ENCODE assay signal across 8 cellular contexts in the genomic region with DNA sequence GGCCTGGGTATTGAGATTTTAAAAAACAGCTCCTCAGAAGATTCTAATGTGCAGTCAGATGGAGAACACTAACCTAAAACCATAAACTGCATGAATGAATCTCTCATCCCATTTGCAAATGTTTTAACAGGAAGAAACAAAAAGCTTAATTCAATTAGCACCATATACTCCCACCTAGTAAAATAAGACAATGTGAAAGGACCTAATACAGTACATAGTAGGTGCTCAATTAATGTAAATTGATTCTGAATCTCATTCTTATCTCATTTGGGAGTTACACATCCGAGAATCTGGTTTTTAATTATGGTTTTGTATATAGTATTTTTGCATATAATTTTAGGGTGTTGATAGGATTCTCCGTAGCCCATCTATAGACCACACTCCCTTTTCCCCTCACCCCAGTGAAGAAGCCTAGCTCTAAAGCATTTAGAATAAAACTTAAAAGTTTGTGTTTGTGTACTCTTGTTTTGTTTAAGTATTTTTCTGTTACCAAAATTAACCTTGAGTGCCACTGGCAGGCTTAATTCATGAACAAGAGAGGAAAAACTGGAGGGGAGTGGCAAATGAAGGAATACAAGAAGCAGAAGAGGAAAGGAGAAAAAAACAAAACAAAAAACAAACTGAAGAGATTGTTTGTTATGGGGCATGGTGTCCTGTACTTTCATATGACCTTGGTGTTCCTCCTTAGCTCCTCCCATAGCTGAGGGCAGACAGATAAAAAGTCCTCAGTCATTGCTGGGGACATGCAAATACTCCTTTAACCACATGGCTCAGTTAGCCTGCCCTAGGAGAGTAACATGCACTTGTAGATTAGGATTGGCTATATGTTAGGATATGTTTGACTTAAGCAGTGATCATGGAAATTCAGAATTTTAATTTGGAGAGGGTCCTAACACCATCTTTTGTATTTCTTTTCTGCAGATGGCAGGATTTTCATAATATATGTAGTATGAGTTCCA. TPM values are rescaled to one million over a fixed set of nuclear protein-coding genes. Genes with fewer than 3 reads are reported as not detected.
DNase-seq lines count a peak whose midpoint lies in the region; ATAC-seq and TF ChIP-seq lines count a peak whose summit lies in the region.

No MANE protein-coding gene starts in this region.

- CTCF ChIA-PET in A673 (lab: Charles Lee) (interaction anchor here (2.1 kb wide), 1 partner anchor 9 kb away, joined by 21 read pairs; no protein-coding TSS in a partner anchor), OCI-LY7 (lab: Charles Lee; ENCODE audit: unreplicated experiment) (interaction anchor here (1.1 to 2.4 kb wide), 7 partner anchors 9 to 319 kb away, joined by 3 to 15 read pairs (median 4); a partner anchor contains a TSS)

- H3K9me3 ChIP-seq in A673 (ENCODE audit: low read depth, low read length, poor library complexity, severe bottlenecking) (no peaks in the 10 kb centered on the region), OCI-LY7 (ENCODE audit: low read length) (no peaks in the 10 kb centered on the region), colonic mucosa (no peaks in the 10 kb centered on the region), muscle layer of duodenum (ENCODE audit: control insufficient read depth in 1 of 2, low read length in 2 of 2) (no peaks in the 10 kb centered on the region)

- H3K27me3 ChIP-seq in A673 (replicated peaks; ENCODE audit: insufficient read depth, low read depth, low read length, poor library complexity) (no peaks in the 10 kb centered on the region), colonic mucosa (no peaks in the 10 kb centered on the region), muscle layer of duodenum (ENCODE audit: low read depth, low read length) (no peaks in the 10 kb centered on the region)

- H3K79me2 ChIP-seq in OCI-LY7 (ENCODE audit: insufficient read depth, low read depth, low read length) = peaks cover 40% of the 10 kb centered on the region

- H3K36me3 ChIP-seq in A673 (ENCODE audit: insufficient read depth, low read length, poor library complexity, severe bottlenecking) (peaks cover 24% of the 10 kb centered on the region), OCI-LY7 (ENCODE audit: insufficient read depth, low read length) (peaks cover 38% of the 10 kb centered on the region), colonic mucosa (peaks cover 5% of the 10 kb centered on the region), muscle layer of duodenum (ENCODE audit: control insufficient read depth in 1 of 2, insufficient read depth in 2 of 2, low read length in 2 of 2) (peaks cover 12 to 20% of the 10 kb centered on the region in 2 donors)

- intact Hi-C loops in A673 (cut with micrococcal nuclease; ENCODE audit: unreplicated experiment) = loop anchor here (2.0 kb wide), 1 partner anchor 277 kb away; no protein-coding TSS in a partner anchor
- intact Hi-C loops in OCI-LY7 (cut with micrococcal nuclease; ENCODE audit: unreplicated experiment) = loop anchor here (2.0 kb wide), 2 partner anchors 47 to 121 kb away; a partner anchor contains a TSS
- intact Hi-C loops in colonic mucosa (cut with DNase I) = loop anchor here (10.0 kb wide), 1 partner anchor 155 kb away; no protein-coding TSS in a partner anchor

- peaks cover 11% of the 10 kb centered on the region for H3K4me1 ChIP-seq in A673 (ENCODE audit: insufficient read depth, low read length, poor library complexity, severe bottlenecking)
- H3K4me1 ChIP-seq in OCI-LY7 (ENCODE audit: insufficient read depth, low read length, poor library complexity, severe bottlenecking) = peaks cover 41% of the 10 kb centered on the region
- peaks cover 3% of the 10 kb centered on the region for H3K4me1 ChIP-seq in colonic mucosa
- peaks cover 19 to 21% of the 10 kb centered on the region in 2 donors for H3K4me1 ChIP-seq in muscle layer of duodenum (ENCODE audit: control insufficient read depth in 1 of 2, insufficient read depth in 2 of 2, low read length in 2 of 2)

- no peak for TF ChIP-seq CTCF in A673 (conservative IDR thresholded peaks at IDR 0.05; ENCODE audit: low read depth, low read length)
- no peak for TF ChIP-seq CTCF in OCI-LY7 (conservative IDR thresholded peaks at IDR 0.05; ENCODE audit: low read length)
- no peak for TF ChIP-seq CTCF in colonic mucosa (IDR thresholded peaks at IDR 0.05)

- no peaks in the 10 kb centered on the region for H3K9me2 ChIP-seq in OCI-LY7 (ENCODE audit: insufficient read depth, low read length)

- H3K4me3 ChIP-seq in A673 (ENCODE audit: low read depth, low read length, poor library complexity, severe bottlenecking) = peak overlapping the region; percentile 86
- H3K4me3 ChIP-seq in OCI-LY7 (ENCODE audit: low read depth, low read length, poor library complexity, severe bottlenecking) = peak overlapping the region; percentile 87
- H3K4me3 ChIP-seq in colonic mucosa = peak overlapping the region; percentile 62
- peak overlapping the region; percentile 88 to 94 for H3K4me3 ChIP-seq in muscle layer of duodenum (ENCODE audit: low read depth in 1 of 2, low read length in 2 of 2)

- DNase-seq in A673 (ENCODE audit: low spot score) (peak; percentile 39), OCI-LY7 (ENCODE audit: low spot score) (peak; percentile 82), colonic mucosa (no peak), NCI-H2029 treated with DMSO at 0.1 percent for 48 hours (lab: John Stamatoyannopoulos, UW) (no peak)
- no peak for DNase-seq in stimulated activated CD4-positive, alpha-beta T cell treated with anti-CD3 and anti-CD28 coated beads, Interleukin-4, amount 100 ng/mL, for 1 hour

- peak overlapping the region; percentile 97 for H3K4me2 ChIP-seq in OCI-LY7 (ENCODE audit: low read length)

- no peaks in the 10 kb centered on the region for H4K20me1 ChIP-seq in OCI-LY7 (ENCODE audit: insufficient read depth, low read length)

- H2AFZ ChIP-seq in OCI-LY7 (ENCODE audit: low read length) = peak overlapping the region; percentile 35; the same call in 1 of the 2 replicates

- POLR2A ChIA-PET in A673 (lab: Charles Lee; ENCODE audit: low non-redundant PET) (no interaction called here), OCI-LY7 (lab: Charles Lee) (interaction anchor here (0.6 to 4.7 kb wide), 17 partner anchors 8 to 649 kb away, joined by 3 to 29 read pairs (median 4); a partner anchor contains a TSS)

- H3K27ac ChIP-seq in A673 (ENCODE audit: low read depth, low read length, poor library complexity, severe bottlenecking) (peak overlapping the region; percentile 87), OCI-LY7 (ENCODE audit: low read depth, low read length, poor library complexity, severe bottlenecking) (peak overlapping the region; percentile 99), colonic mucosa (peak overlapping the region; percentile 95), muscle layer of duodenum (ENCODE audit: low read length) (peak overlapping the region; percentile 98)

- peak; percentile 60 for ATAC-seq in GM18520 (IDR thresholded peaks at IDR 0.05; ENCODE audit: unreplicated experiment)
- peak; percentile 48 for ATAC-seq in HG02973 (IDR thresholded peaks at IDR 0.05; ENCODE audit: unreplicated experiment)

- BruUV-seq in A673 (replicated peaks; lab: Mats Ljungman, UMichigan) (no TSS peak), OCI-LY7 (replicated peaks; lab: Mats Ljungman, UMichigan) (no TSS peak)

- H3K9ac ChIP-seq in colonic mucosa (ENCODE audit: low read depth in 2 of 2, low read length in 2 of 2) = peak overlapping the region; percentile 98 to 100

RNA-seq across cellular contexts. Expression of a gene that starts 1.2 kb away (rescaled TPM):
- total RNA-seq in A673 (2021) = 59.2 and 67.1 TPM in 2 replicates
- 23.7 and 31.7 TPM in 2 replicates for total RNA-seq in OCI-LY7 (2014; rRNA removed; shearing (Covaris generic))
- total RNA-seq in OCI-LY7 (2022) = 41.1 and 41.9 TPM in 2 replicates
- total RNA-seq in colonic mucosa = 10 to 100 TPM; 49.4 to 69.8 TPM

RNA-seq across cellular contexts. Expression of a gene that starts 12.1 kb away (rescaled TPM):
- total RNA-seq in A673 (2021) (0.57 and 0.75 TPM in 2 replicates), OCI-LY7 (2022) (not detected in 2 replicates), colonic mucosa (1 to 10 TPM; 1.1 to 1.3 TPM)
- total RNA-seq in OCI-LY7 (2014; rRNA removed; shearing (Covaris generic)) = 0.03 TPM in 1 of 2 replicates, not detected in the other

RNA-seq across cellular contexts. Expression of a gene that starts 42.8 kb away (rescaled TPM):
- total RNA-seq in A673 (2021) (46.7 and 52.4 TPM in 2 replicates), OCI-LY7 (2022) (23.1 and 24.1 TPM in 2 replicates), colonic mucosa (10 to 100 TPM; 15.5 to 19.6 TPM)
- total RNA-seq in OCI-LY7 (2014; rRNA removed; shearing (Covaris generic)) = 20.2 and 22.9 TPM in 2 replicates

RNA-seq across cellular contexts. Expression of a gene that starts 46.4 kb away (rescaled TPM):
- total RNA-seq in A673 (2021) (35.1 and 40.1 TPM in 2 replicates), OCI-LY7 (2022) (78.5 and 89.4 TPM in 2 replicates), colonic mucosa (10 to 100 TPM; 69.2 to 69.4 TPM)
- total RNA-seq in OCI-LY7 (2014; rRNA removed; shearing (Covaris generic)) = 67.9 and 81.2 TPM in 2 replicates

Comparison
In these comparisons a context has a peak if more than half of its experiments do, and no peak if none do; other contexts are left out.
1. DNase-seq: peak in A673 (single experiment) and OCI-LY7 (single experiment); none in colonic mucosa (single experiment), stimulated activated CD4-positive, alpha-beta T cell treated with anti-CD3 and anti-CD28 coated beads, Interleukin-4, amount 100 ng/mL, for 1 hour (single experiment) and NCI-H2029 treated with DMSO at 0.1 percent for 48 hours (single experiment).
2. Peak in every context shown above with its lines, with median percentiles within 50 percentile points of each other: H3K27ac ChIP-seq and H3K4me3 ChIP-seq.